Comparison of ENCODE assay signal across 30 cellular contexts in genomic region chr9:1962588-1963134, GRCh38.
"Had no signal": no experiment of that assay in that cellular context is flagged by ENCODE, and none has a peak within 500 bp of the region (broad histone marks: within the 10 kb centered on the region; RNA-seq: fewer than 3 reads in every experiment).

No MANE protein-coding gene starts in this region.

- H3K27ac ChIP-seq: ascending aorta, breast epithelium, cardiac muscle cell, colonic mucosa, epithelial cell of prostate, esophagus squamous epithelium, gastroesophageal sphincter, heart right ventricle had no signal

- DNase-seq: activated CD4-positive, alpha-beta memory T cell treated with anti-CD3 and anti-CD28 coated beads for 36 hours; activated CD4-positive, alpha-beta T cell treated with anti-CD3 and anti-CD28 coated beads for 36 hours; activated CD4-positive, alpha-beta T cell treated with anti-CD3 and anti-CD28 coated beads, Interleukin-2, amount 10 ng/mL, durations not matched to agents 24 days and 14 days; activated CD4-positive, CD25-positive, alpha-beta regulatory T cell; activated CD4-positive, CD25-positive, alpha-beta regulatory T cell treated with anti-CD3 and anti-CD28 coated beads, Interleukin-2, amount 50 U/mL, for 72 hours; activated CD8-positive, alpha-beta memory T cell treated with anti-CD3 and anti-CD28 coated beads, Interleukin-2, amount 10 ng/mL, durations not matched to agents 7 days and 5 days; activated CD8-positive, alpha-beta memory T cell treated with anti-CD3 and anti-CD28 coated beads, Interleukin-2, amount 50 U/mL, for 4 hours; activated CD8-positive, alpha-beta T cell treated with anti-CD3 and anti-CD28 coated beads, Interleukin-2, amount 10 ng/mL, durations not matched to agents 7 days and 5 days; activated effector memory CD4-positive, alpha-beta T cell treated with anti-CD3 and anti-CD28 coated beads, Interleukin-2, amount 50 U/mL, for 16 hours; activated naive CD4-positive, alpha-beta T cell; activated naive CD4-positive, alpha-beta T cell treated with anti-CD3 and anti-CD28 coated beads, Interleukin-2, amount 10 ng/mL, durations not matched to agents 7 days and 5 days; activated naive CD8-positive, alpha-beta T cell treated with anti-CD3 and anti-CD28 coated beads, Interleukin-2, amount 10 ng/mL, durations not matched to agents 7 days and 5 days; activated T-cell treated with anti-CD3 and anti-CD28 coated beads, Interleukin-2, amount 50 U/mL, for 1 hour; activated T-cell treated with anti-CD3 and anti-CD28 coated beads, Interleukin-2, amount 50 U/mL, for 48 hours; central memory CD4-positive, alpha-beta T cell; cerebellar nuclear complex; colonic mucosa; effector CD8-positive, alpha-beta T cell; esophagus squamous epithelium; foreskin melanocyte; heart right ventricle; T-helper 2 cell had no signal

- ATAC-seq: activated CD4-positive, alpha-beta T cell treated with anti-CD3 and anti-CD28 coated beads for 36 hours; activated CD8-positive, alpha-beta memory T cell treated with anti-CD3 and anti-CD28 coated beads, Interleukin-2, amount 10 ng/mL, durations not matched to agents 7 days and 5 days; activated CD8-positive, alpha-beta T cell treated with anti-CD3 and anti-CD28 coated beads, Interleukin-2, amount 10 ng/mL, durations not matched to agents 7 days and 5 days; activated naive CD4-positive, alpha-beta T cell treated with anti-CD3 and anti-CD28 coated beads, Interleukin-2, amount 50 U/mL, for 72 hours; gastroesophageal sphincter had no signal

- FAIRE-seq: endometrium, endothelial cell of umbilical vein had no signal

- H3K9me3 ChIP-seq: ascending aorta, breast epithelium, colonic mucosa, esophagus squamous epithelium, gastroesophageal sphincter, heart right ventricle had no signal

- H3K36me3 ChIP-seq: ascending aorta, breast epithelium, cardiac muscle cell, colonic mucosa, esophagus squamous epithelium, gastroesophageal sphincter, heart right ventricle had no signal

- H3K4me3 ChIP-seq: ascending aorta, breast epithelium, cardiac muscle cell, colonic mucosa, esophagus squamous epithelium, gastroesophageal sphincter, heart right ventricle had no signal
